ENCODE assay signal across 9 cellular contexts in genomic region chrY:6948378-6948777, GRCh38. TPM values are rescaled to one million over a fixed set of nuclear protein-coding genes. Genes with fewer than 3 reads are reported as not detected.
"Had no signal": no experiment of that assay in that cellular context is flagged by ENCODE, and none has a peak within 500 bp of the region (broad histone marks: within the 10 kb centered on the region; RNA-seq: fewer than 3 reads in every experiment).

No MANE protein-coding gene starts in this region.

- DNase-seq: GOT3, H7, HFFc6, IMR-90 had no signal

- H3K4me1 ChIP-seq: HAP-1 had no signal

- H3K36me3 ChIP-seq: HAP-1 had no signal

- H3K9me3 ChIP-seq: HAP-1 had no signal

- H3K27ac ChIP-seq: GM23248 had no signal

- H3K4me3 Mint-ChIP-seq: HFFc6 had no signal

- H3K27ac Mint-ChIP-seq: HFFc6 had no signal

- H3K4me3 ChIP-seq: GM23248, HAP-1 had no signal

- ATAC-seq: HCT116 had no signal

- H3K9me3 Mint-ChIP-seq: HFFc6 had no signal

RNA-seq across cellular contexts. Expression of gene AMELY, which starts 36.8 kb away (rescaled TPM):
- total RNA-seq: GM23248, H4, H7, HFFc6, HT-29, IMR-90 had no signal
- polyA plus RNA-seq: GM23248, IMR-90 had no signal

RNA-seq across cellular contexts. Expression of gene TBL1Y, which starts 37.9 kb away (rescaled TPM):
- total RNA-seq: GM23248, H4, H7, HFFc6, HT-29, IMR-90 had no signal
- polyA plus RNA-seq: GM23248, IMR-90 had no signal
